ENCODE assay signal across 18 cellular contexts in genomic region chr11:66852466-66853241, GRCh38. TPM values are rescaled to one million over a fixed set of nuclear protein-coding genes. Genes with fewer than 3 reads are reported as not detected.
DNase-seq lines count a peak whose midpoint lies in the region; ATAC-seq and TF ChIP-seq lines count a peak whose summit lies in the region.
"Had no signal": no experiment of that assay in that cellular context is flagged by ENCODE, and none has a peak within 500 bp of the region (broad histone marks: within the 10 kb centered on the region; RNA-seq: fewer than 3 reads in every experiment).

No MANE protein-coding gene starts in this region.

- 87% methylated on average over 26 of the region's 26 CpGs for WGBS in right cardiac atrium

- H3K9ac ChIP-seq in OCI-LY3 (ENCODE audit: low read length) = no peak overlapping the region

- DNase-seq in right cardiac atrium (peak in 2 of 3 donors; percentile 47 to 48), Right ventricle myocardium inferior (ENCODE audit: missing footprints) (no peak), left colon (peak; percentile 2 to 21), DMS 273 treated with DMSO at 0.1 percent for 48 hours (lab: John Stamatoyannopoulos, UW) (no peak), breast epithelium (ENCODE audit: low spot score in 2 of 2) (no peak)
- DNase-seq: ACHN; activated CD4-positive, CD25-positive, alpha-beta regulatory T cell treated with anti-CD3 and anti-CD28 coated beads, Interleukin-2, amount 50 U/mL, for 72 hours; activated naive CD8-positive, alpha-beta T cell treated with anti-CD3 and anti-CD28 coated beads, Interleukin-2, amount 50 U/mL, for 24 hours; NCI-H1105 treated with DMSO at 0.1 percent for 48 hours; NCI-H510A; retina had no signal

- H3K36me3 ChIP-seq in OCI-LY3 (replicated peaks; ENCODE audit: low read depth, low read length) = peaks cover 2% of the 10 kb centered on the region
- H3K36me3 ChIP-seq in breast epithelium = peaks cover 4% of the 10 kb centered on the region

- H3K27me3 ChIP-seq in right cardiac atrium (ENCODE audit: control insufficient read depth, insufficient read depth) (no peaks in the 10 kb centered on the region), OCI-LY3 (ENCODE audit: low read depth, low read length) (no peaks in the 10 kb centered on the region), breast epithelium (no peaks in the 10 kb centered on the region)
- H3K27me3 ChIP-seq: suprapubic skin, vagina had no signal

- no peaks in the 10 kb centered on the region for H4K20me1 ChIP-seq in OCI-LY3 (ENCODE audit: insufficient read depth, low read length)

- H3K4me3 ChIP-seq in right cardiac atrium (ENCODE audit: low read length) = no peak overlapping the region
- H3K4me3 ChIP-seq in OCI-LY3 (ENCODE audit: low read length) = no peak overlapping the region
- no peak overlapping the region for H3K4me3 ChIP-seq in breast epithelium
- H3K4me3 ChIP-seq: suprapubic skin, vagina had no signal

- intact Hi-C loops in right cardiac atrium (cut with DNase I) = no loop called here
- intact Hi-C loops in Right ventricle myocardium inferior (cut with DNase I) = no loop called here
- intact Hi-C loops in left colon (cut with DNase I, micrococcal nuclease) = no loop called here
- intact Hi-C loops in breast epithelium (cut with DNase I; ENCODE audit: low total_unique reads) = no loop called here

- peak overlapping the region; percentile 81; the same call in 1 of the 2 replicates for H2AFZ ChIP-seq in OCI-LY3 (ENCODE audit: low read depth, low read length)

- H3K79me2 ChIP-seq in OCI-LY3 (ENCODE audit: low read length) = peaks cover 4% of the 10 kb centered on the region

- ATAC-seq in right cardiac atrium (no peak), Right ventricle myocardium inferior (no peak), left colon (no peak), HG02642 (IDR thresholded peaks at IDR 0.05; ENCODE audit: poor library complexity, unreplicated experiment) (no peak), GM19324 (IDR thresholded peaks at IDR 0.05; ENCODE audit: low FRiP score, unreplicated experiment) (no peak)
- ATAC-seq: activated naive CD8-positive, alpha-beta T cell treated with anti-CD3 and anti-CD28 coated beads, Interleukin-2, amount 50 U/mL, for 24 hours; activated T-cell treated with anti-CD3 and anti-CD28 coated beads, Interleukin-2, amount 50 U/mL, for 72 hours had no signal

- no peak for TF ChIP-seq CTCF in OCI-LY3 (IDR thresholded peaks at IDR 0.05; ENCODE audit: low read depth, low read length)
- TF ChIP-seq CTCF in breast epithelium (IDR thresholded peaks at IDR 0.05) = no peak

- no peak overlapping the region for H3K27ac ChIP-seq in right cardiac atrium (ENCODE audit: low read length)
- no peak overlapping the region for H3K27ac ChIP-seq in OCI-LY3 (ENCODE audit: low read length)
- H3K27ac ChIP-seq in breast epithelium = no peak overlapping the region
- H3K27ac ChIP-seq: C4-2B, suprapubic skin, vagina had no signal

- no peak overlapping the region for H3K4me2 ChIP-seq in OCI-LY3 (ENCODE audit: low read length)

- H3K4me1 ChIP-seq in right cardiac atrium (ENCODE audit: control insufficient read depth, insufficient read depth, low read length) = peaks cover 3% of the 10 kb centered on the region
- H3K4me1 ChIP-seq in OCI-LY3 (ENCODE audit: low read length) = peaks cover 19% of the 10 kb centered on the region
- H3K4me1 ChIP-seq in breast epithelium = peaks cover 0 to 11% of the 10 kb centered on the region in 2 donors

- TF ChIP-seq POLR2A in breast epithelium (IDR thresholded peaks at IDR 0.05) = no peak

- no peaks in the 10 kb centered on the region for H3K9me3 ChIP-seq in right cardiac atrium (ENCODE audit: control insufficient read depth, low read length)
- no peaks in the 10 kb centered on the region for H3K9me3 ChIP-seq in OCI-LY3 (ENCODE audit: insufficient read depth, low read length)
- no peaks in the 10 kb centered on the region for H3K9me3 ChIP-seq in breast epithelium
- H3K9me3 ChIP-seq: suprapubic skin, vagina had no signal

RNA-seq across cellular contexts. Expression of gene LRFN4, which starts 4.2 kb away (rescaled TPM):
- total RNA-seq in right cardiac atrium = 10 to 100 TPM; 10.8 to 14.6 (median 11.6) TPM
- 11.8 TPM for polyA plus RNA-seq in right cardiac atrium
- total RNA-seq in Right ventricle myocardium inferior = 24.7 TPM
- 10 to 100 TPM; 32.7 to 46.3 TPM for total RNA-seq in left colon
- total RNA-seq in breast epithelium = 10 to 100 TPM in 2 of 3 donors, 1 to 10 TPM in 1; 5.2 to 14.4 (median 11.7) TPM

RNA-seq across cellular contexts. Expression of gene RCE1, which starts 9.4 kb away (rescaled TPM):
- total RNA-seq in right cardiac atrium (1 to 10 TPM; 5.3 to 9.4 (median 6.8) TPM), Right ventricle myocardium inferior (5.6 TPM), left colon (10 to 100 TPM; 25.5 to 28.3 TPM), breast epithelium (10 to 100 TPM; 10.7 to 23.9 (median 21.5) TPM)
- polyA plus RNA-seq in right cardiac atrium = 4.8 TPM

Comparison
In these comparisons a context has a peak if more than half of its experiments do, and no peak if none do; other contexts are left out.
1. DNase-seq: peak in right cardiac atrium (2 of 3) and left colon (2 of 2); none in Right ventricle myocardium inferior (single experiment), DMS 273 treated with DMSO at 0.1 percent for 48 hours (single experiment) and breast epithelium (0 of 2).